In the genomic region with DNA sequence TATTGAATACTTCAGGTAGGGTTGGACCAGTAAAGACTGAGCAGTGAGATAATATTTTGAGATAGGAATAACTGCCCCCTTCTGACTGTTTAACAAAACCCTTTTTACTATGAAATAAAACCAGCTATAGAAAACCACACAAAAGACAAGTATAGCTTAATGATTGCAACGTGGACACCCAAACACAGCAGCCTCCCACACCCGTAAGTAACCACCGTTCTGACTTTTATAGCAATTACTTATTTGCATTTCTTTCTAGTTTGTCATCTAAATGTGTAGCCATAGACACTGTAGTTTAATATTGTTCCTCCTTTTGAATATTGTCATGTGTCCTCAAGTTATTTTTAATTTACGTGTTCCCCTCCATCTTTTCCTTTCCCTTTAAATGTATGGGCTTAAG, we compare ENCODE assay signal across 22 cellular contexts.
"Had no signal": no experiment of that assay in that cellular context is flagged by ENCODE, and none has a peak within 500 bp of the region (broad histone marks: within the 10 kb centered on the region; RNA-seq: fewer than 3 reads in every experiment).

No MANE protein-coding gene starts in this region.

- H3K27me3 ChIP-seq: colonic mucosa, dorsolateral prefrontal cortex, esophagus squamous epithelium, gastrocnemius medialis, ovary, right atrium auricular region, upper lobe of left lung had no signal

- H3K9me3 ChIP-seq: colonic mucosa, esophagus squamous epithelium, gastrocnemius medialis, neutrophil, ovary, psoas muscle, right atrium auricular region, spleen, upper lobe of left lung had no signal

- ATAC-seq: gastrocnemius medialis; left cardiac atrium; psoas muscle; stimulated activated naive CD8-positive, alpha-beta T cell treated with anti-CD3 and anti-CD28 coated beads, Interleukin-15, Interleukin-2, amounts not matched to agents 100 U/mL and 50 U/mL, for 24 hours; WTC11 had no signal

- H3K4me3 ChIP-seq: colonic mucosa, dorsolateral prefrontal cortex, esophagus squamous epithelium, gastrocnemius medialis, ovary, psoas muscle, right atrium auricular region, spleen, upper lobe of left lung had no signal

- H3K36me3 ChIP-seq: colonic mucosa, esophagus squamous epithelium, gastrocnemius medialis, neutrophil, ovary, right atrium auricular region, spleen, upper lobe of left lung had no signal

- H3K4me1 ChIP-seq: colonic mucosa had no signal

- H3K27ac Mint-ChIP-seq: activated naive CD4-positive, alpha-beta T cell treated with anti-CD3 and anti-CD28 coated beads, Interleukin-2, amount 10 ng/mL, durations not matched to agents 7 days and 5 days; nephron; WTC11 had no signal

- H3K27ac ChIP-seq: colonic mucosa, dorsolateral prefrontal cortex, esophagus squamous epithelium, gastrocnemius medialis, neutrophil, ovary, psoas muscle, right atrium auricular region, spleen, upper lobe of left lung had no signal

- H3K9me3 Mint-ChIP-seq: activated naive CD4-positive, alpha-beta T cell treated with anti-CD3 and anti-CD28 coated beads, Interleukin-2, amount 10 ng/mL, durations not matched to agents 7 days and 5 days had no signal

- H3K4me3 Mint-ChIP-seq: activated naive CD4-positive, alpha-beta T cell treated with anti-CD3 and anti-CD28 coated beads, Interleukin-2, amount 10 ng/mL, durations not matched to agents 7 days and 5 days; nephron; WTC11 had no signal

- DNase-seq: activated CD4-positive, alpha-beta T cell treated with anti-CD3 and anti-CD28 coated beads, Interleukin-2, amount 50 U/mL, for 48 hours; activated effector memory CD4-positive, alpha-beta T cell treated with Interleukin-2 at 50 U/mL for 16 hours; activated naive CD4-positive, alpha-beta T cell treated with anti-CD3 and anti-CD28 coated beads, Interleukin-2, amount 10 ng/mL, durations not matched to agents 7 days and 5 days; activated T-cell treated with anti-CD3 and anti-CD28 coated beads, Interleukin-2, amount 50 U/mL, for 48 hours; amygdala; colonic mucosa; dorsolateral prefrontal cortex; esophagus squamous epithelium; gastrocnemius medialis; head of caudate nucleus; left cardiac atrium; ovary; psoas muscle; spleen; stimulated activated CD4-positive, alpha-beta T cell treated with anti-CD3 and anti-CD28 coated beads, Interleukin-4, amount 100 ng/mL, for 24 hours; stimulated activated naive CD8-positive, alpha-beta T cell treated with anti-CD3 and anti-CD28 coated beads, Interleukin-15, Interleukin-2, amounts not matched to agents 100 U/mL and 50 U/mL, for 24 hours; T1000; upper lobe of left lung had no signal
